ENCODE assay signal across 23 cellular contexts in the genomic region with DNA sequence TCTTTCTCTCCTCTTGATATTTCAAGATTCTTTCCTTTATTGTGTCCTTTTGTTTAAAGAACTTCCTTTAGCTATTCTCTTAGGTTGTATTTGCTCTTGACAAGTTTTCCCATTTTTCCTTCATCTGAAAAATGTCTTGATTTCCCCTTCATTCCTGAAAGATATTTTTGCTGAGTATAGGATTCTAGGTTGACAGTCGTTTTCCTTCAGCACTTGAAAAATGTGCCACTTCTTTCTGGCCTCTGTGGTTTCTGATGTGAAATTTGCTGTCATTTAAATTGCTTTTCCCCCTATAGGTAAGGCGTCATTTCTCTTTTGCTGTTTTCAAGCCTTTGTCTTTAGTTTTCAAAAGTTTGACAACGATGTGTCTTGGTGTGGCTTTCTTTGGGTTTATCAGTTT. TPM values are rescaled to one million over a fixed set of nuclear protein-coding genes. Genes with fewer than 3 reads are reported as not detected.
DNase-seq lines count a peak whose midpoint lies in the region; ATAC-seq, FAIRE-seq and TF ChIP-seq lines count a peak whose summit lies in the region.
"Had no signal": no experiment of that assay in that cellular context is flagged by ENCODE, and none has a peak within 500 bp of the region (broad histone marks: within the 10 kb centered on the region; RNA-seq: fewer than 3 reads in every experiment).

No MANE protein-coding gene starts in this region.

- no peak for TF ChIP-seq POLR2A in IMR-90 (IDR thresholded peaks at IDR 0.05; ENCODE audit: low read depth, low read length)
- TF ChIP-seq POLR2A in K562 (conservative IDR thresholded peaks at IDR 0.05): no peak

- TF ChIP-seq CTCF in IMR-90 (conservative IDR thresholded peaks at IDR 0.05; ENCODE audit: low read depth, low read length) (no peak), K562 (IDR thresholded peaks at IDR 0.05 in 2 of 3, conservative IDR thresholded peaks at IDR 0.05 in 1 of 3; ENCODE audit: insufficient read depth in 2 of 3, low read depth in 1 of 3, low read length in 3 of 3) (no peak), hepatocyte (IDR thresholded peaks at IDR 0.05; ENCODE audit: poor library complexity) (no peak)

- H4K91ac ChIP-seq in IMR-90 (ENCODE audit: insufficient read depth, low read depth, low read length): no peak overlapping the region

- no peak overlapping the region for H2BK120ac ChIP-seq in IMR-90 (ENCODE audit: low read depth, low read length)

- peaks cover 1 to 8% of the 10 kb centered on the region in 2 donors for H3K9me3 Mint-ChIP-seq in activated T-cell treated with anti-CD3 and anti-CD28 coated beads, Interleukin-2, amount 50 U/mL, for 72 hours
- peaks cover 11% of the 10 kb centered on the region for H3K9me3 Mint-ChIP-seq in activated T-cell treated with anti-CD3 and anti-CD28 coated beads, Interleukin-2, amount 50 U/mL, for 4 hours
- H3K9me3 Mint-ChIP-seq: CD8-positive, alpha-beta T cell; GM23338; HFFc6 had no signal

- H3K79me2 ChIP-seq in K562 (ENCODE audit: control insufficient read depth, insufficient read depth, low read length) (no peaks in the 10 kb centered on the region), hepatocyte (no peaks in the 10 kb centered on the region)

- no peak overlapping the region for H2BK20ac ChIP-seq in IMR-90 (ENCODE audit: low read depth, low read length)

- no peak overlapping the region for H3K23ac ChIP-seq in IMR-90 (ENCODE audit: low read depth, low read length)

- no peak overlapping the region for H3K9ac ChIP-seq in IMR-90 (ENCODE audit: low read depth, low read length)
- H3K9ac ChIP-seq in K562 (ENCODE audit: insufficient read depth in 1 of 2, low read depth in 2 of 2, low read length in 2 of 2): no peak overlapping the region
- H3K9ac ChIP-seq: BLaER1 had no signal

- H3K18ac ChIP-seq in IMR-90 (ENCODE audit: low read depth, low read length): no peak overlapping the region

- H3K4ac ChIP-seq in IMR-90 (ENCODE audit: low read depth, low read length): no peak overlapping the region

- H2BK15ac ChIP-seq in IMR-90 (ENCODE audit: low read depth, low read length): no peak overlapping the region

- no peak for TF ChIP-seq EP300 in K562 (IDR thresholded peaks at IDR 0.05; ENCODE audit: low read length)

- in situ Hi-C loops in IMR-90 (cut with MboI; ENCODE audit: low sequenced_read_pairs): no loop called here
- in situ Hi-C loops in K562 (cut with MboI): no loop called here

- no CpG with 5 or more reads among the region's 3 CpGs for WGBS in IMR-90 (ENCODE audit: extremely low coverage in 2 of 2, insufficient read length in 1 of 2), 2 experiments
- 70% methylated on average over 3 of the region's 3 CpGs for WGBS in K562 (ENCODE audit: insufficient coverage, low coverage, missing lambda C conversion rate)
- WGBS in hepatocyte (ENCODE audit: low lambda C conversion rate, missing lambda C conversion rate): 98% methylated on average over 3 of the region's 3 CpGs

- BruUV-seq in IMR-90 (replicated peaks; lab: Mats Ljungman, UMichigan) (TSS peak; percentile 2), K562 (replicated peaks; lab: Mats Ljungman, UMichigan) (TSS peak; percentile 19)

- no peak for FAIRE-seq in K562 (lab: Jason Lieb, UNC)
- FAIRE-seq: G401.6, GM12892, GM18507, H54 had no signal

- no peak overlapping the region for H2AK9ac ChIP-seq in IMR-90 (replicated peaks; ENCODE audit: low read depth, low read length, poor library complexity)

- no peak overlapping the region for H3K27ac ChIP-seq in IMR-90 (ENCODE audit: insufficient read depth, low read length)
- H3K27ac ChIP-seq in K562 (ENCODE audit: extremely low read depth, low read depth, low read length): no peak overlapping the region
- peak overlapping the region; percentile 77 for H3K27ac ChIP-seq in hepatocyte
- H3K27ac ChIP-seq: 22Rv1, BLaER1, HL-60 had no signal

- no peak overlapping the region for H3K4me3 Mint-ChIP-seq in activated T-cell treated with anti-CD3 and anti-CD28 coated beads, Interleukin-2, amount 50 U/mL, for 72 hours
- no peak overlapping the region for H3K4me3 Mint-ChIP-seq in activated T-cell treated with anti-CD3 and anti-CD28 coated beads, Interleukin-2, amount 50 U/mL, for 4 hours
- H3K4me3 Mint-ChIP-seq: CD14-positive monocyte; CD8-positive, alpha-beta T cell; GM23338; HFFc6; IgD-negative memory B cell had no signal

- peaks cover 18 to 31% of the 10 kb centered on the region in 2 donors for H3K36me3 Mint-ChIP-seq in activated T-cell treated with anti-CD3 and anti-CD28 coated beads, Interleukin-2, amount 50 U/mL, for 72 hours (ENCODE audit: insufficient read depth in 2 of 2)
- peaks cover 45% of the 10 kb centered on the region for H3K36me3 Mint-ChIP-seq in activated T-cell treated with anti-CD3 and anti-CD28 coated beads, Interleukin-2, amount 50 U/mL, for 4 hours (ENCODE audit: insufficient read depth)

- H4K20me1 ChIP-seq in IMR-90 (ENCODE audit: insufficient read depth, low read length): no peaks in the 10 kb centered on the region
- no peaks in the 10 kb centered on the region for H4K20me1 ChIP-seq in K562 (replicated peaks; ENCODE audit: control insufficient read depth, insufficient read depth, low read length)
- H4K20me1 ChIP-seq in hepatocyte (ENCODE audit: insufficient read depth, poor library complexity, severe bottlenecking): no peaks in the 10 kb centered on the region
- H4K20me1 ChIP-seq: BLaER1 had no signal

- intact Hi-C loops in IMR-90 (cut with micrococcal nuclease): no loop called here
- intact Hi-C loops in K562 (cut with micrococcal nuclease): no loop called here

- H2AK5ac ChIP-seq in IMR-90 (ENCODE audit: low read depth, low read length): no peak overlapping the region

- H3K36me3 ChIP-seq in IMR-90 (ENCODE audit: control insufficient read depth, insufficient read depth, low read length) (peaks cover 13% of the 10 kb centered on the region), K562 (ENCODE audit: control insufficient read depth, insufficient read depth, low read length) (peaks cover 43% of the 10 kb centered on the region; the same call in 2 of the 3 replicates), hepatocyte (replicated peaks; ENCODE audit: insufficient read depth, low read depth) (no peaks in the 10 kb centered on the region)

- no peaks in the 10 kb centered on the region for H3K9me2 ChIP-seq in hepatocyte (replicated peaks; ENCODE audit: insufficient read depth)

- H3K14ac ChIP-seq in IMR-90 (replicated peaks; ENCODE audit: low read depth, low read length): no peak overlapping the region

- TF ChIP-seq RAD21 in IMR-90 (IDR thresholded peaks at IDR 0.05; ENCODE audit: low read length): no peak
- TF ChIP-seq RAD21 in K562 (CRISPR knock-in tag; conservative IDR thresholded peaks at IDR 0.05 in 1 of 2, IDR thresholded peaks at IDR 0.05 in 1 of 2): no peak

- no peak overlapping the region for H2BK5ac ChIP-seq in IMR-90 (ENCODE audit: low read depth, low read length, poor library complexity, severe bottlenecking)

- no peak overlapping the region for H4K5ac ChIP-seq in IMR-90 (ENCODE audit: low read depth, low read length)

- H3K9me3 ChIP-seq in IMR-90 (ENCODE audit: control insufficient read depth, insufficient read depth, low read length) (no peaks in the 10 kb centered on the region), K562 (replicated peaks; ENCODE audit: control insufficient read depth, insufficient read depth, low read depth, low read length) (no peaks in the 10 kb centered on the region), hepatocyte (ENCODE audit: low read depth) (no peaks in the 10 kb centered on the region)

- dilution Hi-C loops in IMR-90 (cut with HindIII; ENCODE audit: low sequenced_read_pairs, unreplicated experiment): no loop called here

- no peaks in the 10 kb centered on the region for H3K27me3 ChIP-seq in IMR-90 (ENCODE audit: control insufficient read depth, insufficient read depth, low read length)
- H3K27me3 ChIP-seq in K562 (ENCODE audit: control insufficient read depth in 2 of 2, insufficient read depth in 2 of 2, low read length in 2 of 2): no peaks in the 10 kb centered on the region
- H3K27me3 ChIP-seq in hepatocyte: no peaks in the 10 kb centered on the region
- H3K27me3 ChIP-seq: BLaER1 had no signal

- no peak for ATAC-seq in activated T-cell treated with anti-CD3 and anti-CD28 coated beads, Interleukin-2, amount 50 U/mL, for 72 hours (replicated peaks in 1 of 2)
- ATAC-seq in activated T-cell treated with anti-CD3 and anti-CD28 coated beads, Interleukin-2, amount 50 U/mL, for 4 hours: no peak
- ATAC-seq in IMR-90 (ENCODE audit: low read depth): no peak
- no peak for ATAC-seq in K562
- ATAC-seq: CD8-positive, alpha-beta T cell; GM23338 had no signal

- H3K56ac ChIP-seq in IMR-90 (ENCODE audit: extremely low read depth, insufficient read depth, low read length): no peak overlapping the region

- peaks cover 9% of the 10 kb centered on the region for H3K4me1 Mint-ChIP-seq in activated T-cell treated with anti-CD3 and anti-CD28 coated beads, Interleukin-2, amount 50 U/mL, for 72 hours (ENCODE audit: low read depth)
- peaks cover 16% of the 10 kb centered on the region for H3K4me1 Mint-ChIP-seq in activated T-cell treated with anti-CD3 and anti-CD28 coated beads, Interleukin-2, amount 50 U/mL, for 4 hours (ENCODE audit: low read depth)
- H3K4me1 Mint-ChIP-seq: CD14-positive monocyte, GM23338 had no signal

- H3K9me1 ChIP-seq in IMR-90 (ENCODE audit: insufficient read depth, low read length): 0 out of 2 replicates have a peak, but pooled peaks cover 4% of the 10 kb centered on the region
- no peaks in the 10 kb centered on the region for H3K9me1 ChIP-seq in K562 (ENCODE audit: control insufficient read depth, insufficient read depth, low read length)

- H3K4me3 ChIP-seq in IMR-90 (ENCODE audit: insufficient read depth, low read depth, low read length) (no peak overlapping the region), K562 (no peak overlapping the region), hepatocyte (no peak overlapping the region)
- H3K4me3 ChIP-seq: BLaER1, GM23338 had no signal

- CTCF ChIA-PET in IMR-90 (lab: Yijun Ruan, JAX): no interaction called here
- CTCF ChIA-PET in K562 (lab: Yijun Ruan, JAX; ENCODE audit: low intra/inter-chr PET ratio): no interaction called here

- POLR2A ChIA-PET in IMR-90 (lab: Charles Lee; ENCODE audit: unreplicated experiment): no interaction called here
- POLR2A ChIA-PET in K562 (lab: Yijun Ruan, JAX): no interaction called here

- peak overlapping the region; percentile 22 for H3K27ac Mint-ChIP-seq in activated T-cell treated with anti-CD3 and anti-CD28 coated beads, Interleukin-2, amount 50 U/mL, for 72 hours
- H3K27ac Mint-ChIP-seq: GM23338, HFFc6, IgD-negative memory B cell had no signal

- DNase-seq in activated T-cell treated with anti-CD3 and anti-CD28 coated beads, Interleukin-2, amount 50 U/mL, for 72 hours: no peak
- no peak for DNase-seq in activated T-cell treated with anti-CD3 and anti-CD28 coated beads, Interleukin-2, amount 50 U/mL, for 4 hours
- DNase-seq in IMR-90: no peak
- DNase-seq in K562 (ENCODE audit: extremely low read depth in 1 of 4, low spot score in 3 of 4): no peak
- DNase-seq in hepatocyte (ENCODE audit: low spot score): no peak
- DNase-seq in mucosa of gallbladder (ENCODE audit: low spot score): no peak
- DNase-seq in DMS114 treated with DMSO at 0.1 percent for 48 hours (lab: John Stamatoyannopoulos, UW; ENCODE audit: unreplicated experiment): no peak
- DNase-seq in activated naive CD4-positive, alpha-beta T cell treated with Interleukin-2 at 50 U/mL for 16 hours: no peak
- DNase-seq: Calu3; CD8-positive, alpha-beta T cell; DMS 273 treated with DMSO at 0.1 percent for 48 hours; HCEC 1CT; HFFc6 had no signal

- H3K79me1 ChIP-seq in IMR-90 (ENCODE audit: low read depth in 1 of 2, low read length in 2 of 2): peaks cover 9% of the 10 kb centered on the region in 2 experiments

- no peak overlapping the region for H2AFZ ChIP-seq in IMR-90 (replicated peaks; ENCODE audit: low read length, poor library complexity)
- H2AFZ ChIP-seq in K562 (ENCODE audit: low read depth, low read length): no peak overlapping the region
- no peak overlapping the region for H2AFZ ChIP-seq in hepatocyte
- H2AFZ ChIP-seq: GM23338 had no signal

- H4K8ac ChIP-seq in IMR-90 (ENCODE audit: low read depth in 2 of 2, low read length in 2 of 2): no peak overlapping the region

- no peaks in the 10 kb centered on the region for H3K27me3 Mint-ChIP-seq in activated T-cell treated with anti-CD3 and anti-CD28 coated beads, Interleukin-2, amount 50 U/mL, for 72 hours (ENCODE audit: low read depth)
- H3K27me3 Mint-ChIP-seq in activated T-cell treated with anti-CD3 and anti-CD28 coated beads, Interleukin-2, amount 50 U/mL, for 4 hours (ENCODE audit: low read depth): no peaks in the 10 kb centered on the region
- H3K27me3 Mint-ChIP-seq: IgD-negative memory B cell had no signal

- H3K4me2 ChIP-seq in IMR-90 (ENCODE audit: low read depth, low read length) (no peak overlapping the region), K562 (ENCODE audit: insufficient read depth, low read length) (no peak overlapping the region), hepatocyte (no peak overlapping the region)
- H3K4me2 ChIP-seq: BLaER1, GM23338 had no signal

- H3K4me1 ChIP-seq in IMR-90 (ENCODE audit: control insufficient read depth, insufficient read depth, low read length) (no peaks in the 10 kb centered on the region), K562 (replicated peaks in 1 of 2; ENCODE audit: control insufficient read depth in 2 of 2, insufficient read depth in 2 of 2, low read length in 2 of 2) (no peaks in the 10 kb centered on the region), hepatocyte (ENCODE audit: insufficient read depth) (no peaks in the 10 kb centered on the region)
- H3K4me1 ChIP-seq: BLaER1 had no signal

RNA-seq across cellular contexts. Expression of gene LAMTOR3, which starts 23.3 kb away (rescaled TPM):
- 10 to 100 TPM; 20.7 to 23.3 TPM for total RNA-seq in activated T-cell treated with anti-CD3 and anti-CD28 coated beads, Interleukin-2, amount 50 U/mL, for 72 hours
- 10 to 100 TPM; 37.0 to 39.7 (median 37.7) TPM for total RNA-seq in activated T-cell treated with anti-CD3 and anti-CD28 coated beads, Interleukin-2, amount 50 U/mL, for 4 hours
- total RNA-seq in IMR-90 (2012; rRNA removed) (35.7 and 56.1 TPM in 2 replicates), K562 (2014; rRNA removed) (17.9 and 22.5 TPM in 2 replicates), K562 (2014; rRNA removed; fragmentation: Illumina TruSeq; extraction: Trizol) (58.0 and 65.7 TPM in 2 replicates), K562 (2015; rRNA removed; fragmentation: Illumina TruSeq; extraction: Trizol) (53.0 and 59.4 TPM in 2 replicates), K562 (2021) (38.4 and 40.1 TPM in 2 replicates), hepatocyte (133 and 143 TPM in 2 replicates), mucosa of gallbladder (46.5 TPM)
- polyA plus RNA-seq in IMR-90 (2012; rRNA removed) (22.0 and 28.6 TPM in 2 replicates), K562 (2011; rRNA removed) (61.8 and 85.7 TPM in 2 replicates), K562 (2014; fragmentation: Illumina TruSeq; extraction: Trizol) (53.3 and 70.7 TPM in 2 replicates), K562 (2014; fragmentation: Nextera tagmentation; extraction: Ambion mirVana) (100 to 1,000 TPM; 136 to 146 TPM), K562 (2014; rRNA removed) (38.3 and 41.9 TPM in 2 replicates), hepatocyte (90.7 and 126 TPM in 2 replicates)
- 4.0 and 5.5 TPM in 2 replicates for polyA plus RNA-seq in IMR-90 (2012; cell fraction: cytosol; rRNA removed)
- polyA plus RNA-seq in IMR-90 (2012; cell fraction: nucleus; rRNA removed; ENCODE audit: low replicate concordance): 1.3 and 17.0 TPM in 2 replicates
- total RNA-seq in K562 (2011; cell fraction: chromatin; rRNA removed; ENCODE audit: low replicate concordance): 3.5 and 8.5 TPM in 2 replicates
- total RNA-seq in K562 (2011; cell fraction: nucleolus; rRNA removed): 2.2 and 2.5 TPM in 2 replicates
- 6.6 and 11.1 TPM in 2 replicates for total RNA-seq in K562 (2011; cell fraction: nucleoplasm; rRNA removed)
- 14.2 and 38.6 TPM in 2 replicates for polyA plus RNA-seq in K562 (2011; cell fraction: cytosol; rRNA removed)
- 6.8 and 13.5 TPM in 2 replicates for polyA plus RNA-seq in K562 (2011; cell fraction: nucleus; rRNA removed)
- polyA plus RNA-seq in K562 (2012): 36.3 and 50.4 TPM in 2 replicates
- polyA minus RNA-seq in K562 (2011; rRNA and poly(A)+ RNA removed): 28.5 and 30.6 TPM in 2 replicates
- 9.2 and 14.9 TPM in 2 replicates for polyA minus RNA-seq in K562 (2011; cell fraction: cytosol; rRNA and poly(A)+ RNA removed)
- polyA minus RNA-seq in K562 (2011; cell fraction: nucleus; rRNA and poly(A)+ RNA removed): 2.6 and 4.4 TPM in 2 replicates

RNA-seq across cellular contexts. Expression of gene DNAJB14, which starts 28.8 kb away (rescaled TPM):
- total RNA-seq in activated T-cell treated with anti-CD3 and anti-CD28 coated beads, Interleukin-2, amount 50 U/mL, for 72 hours: 10 to 100 TPM; 46.1 to 60.5 TPM
- 10 to 100 TPM; 38.8 to 42.4 (median 40.5) TPM for total RNA-seq in activated T-cell treated with anti-CD3 and anti-CD28 coated beads, Interleukin-2, amount 50 U/mL, for 4 hours
- total RNA-seq in IMR-90 (2012; rRNA removed) (15.6 and 40.3 TPM in 2 replicates), K562 (2014; rRNA removed) (10.1 and 17.8 TPM in 2 replicates), K562 (2014; rRNA removed; fragmentation: Illumina TruSeq; extraction: Trizol) (23.1 and 28.6 TPM in 2 replicates), K562 (2015; rRNA removed; fragmentation: Illumina TruSeq; extraction: Trizol) (20.3 and 21.0 TPM in 2 replicates), K562 (2021) (28.0 and 30.2 TPM in 2 replicates), hepatocyte (49.1 and 52.6 TPM in 2 replicates), mucosa of gallbladder (50.8 TPM)
- polyA plus RNA-seq in IMR-90 (2012; rRNA removed) (12.9 and 14.8 TPM in 2 replicates), K562 (2011; rRNA removed) (9.9 and 13.2 TPM in 2 replicates), K562 (2014; fragmentation: Illumina TruSeq; extraction: Trizol) (12.7 and 14.3 TPM in 2 replicates), K562 (2014; fragmentation: Nextera tagmentation; extraction: Ambion mirVana) (1 to 10 TPM; 5.5 to 7.0 TPM), K562 (2014; rRNA removed) (9.1 and 20.4 TPM in 2 replicates), hepatocyte (19.0 and 25.1 TPM in 2 replicates)
- 0.61 and 0.92 TPM in 2 replicates for polyA plus RNA-seq in IMR-90 (2012; cell fraction: cytosol; rRNA removed)
- 12.4 and 19.6 TPM in 2 replicates for polyA plus RNA-seq in IMR-90 (2012; cell fraction: nucleus; rRNA removed; ENCODE audit: low replicate concordance)
- total RNA-seq in K562 (2011; cell fraction: chromatin; rRNA removed; ENCODE audit: low replicate concordance): 14.2 and 64.8 TPM in 2 replicates
- total RNA-seq in K562 (2011; cell fraction: nucleolus; rRNA removed): 6.0 and 11.1 TPM in 2 replicates
- total RNA-seq in K562 (2011; cell fraction: nucleoplasm; rRNA removed): 35.4 and 96.1 TPM in 2 replicates
- 6.3 and 8.7 TPM in 2 replicates for polyA plus RNA-seq in K562 (2011; cell fraction: cytosol; rRNA removed)
- 10.8 and 12.5 TPM in 2 replicates for polyA plus RNA-seq in K562 (2011; cell fraction: nucleus; rRNA removed)
- polyA plus RNA-seq in K562 (2012): 20.2 and 27.4 TPM in 2 replicates
- 23.9 and 29.7 TPM in 2 replicates for polyA minus RNA-seq in K562 (2011; rRNA and poly(A)+ RNA removed)
- polyA minus RNA-seq in K562 (2011; cell fraction: cytosol; rRNA and poly(A)+ RNA removed): 6.5 and 9.5 TPM in 2 replicates
- 22.2 and 33.1 TPM in 2 replicates for polyA minus RNA-seq in K562 (2011; cell fraction: nucleus; rRNA and poly(A)+ RNA removed)

RNA-seq across cellular contexts. Expression of gene H2AZ1, which starts 32.5 kb away (rescaled TPM):
- 100 to 1,000 TPM; 417 to 443 TPM for total RNA-seq in activated T-cell treated with anti-CD3 and anti-CD28 coated beads, Interleukin-2, amount 50 U/mL, for 72 hours
- 100 to 1,000 TPM; 358 to 431 (median 388) TPM for total RNA-seq in activated T-cell treated with anti-CD3 and anti-CD28 coated beads, Interleukin-2, amount 50 U/mL, for 4 hours
- 938 and 1,129 TPM in 2 replicates for total RNA-seq in IMR-90 (2012; rRNA removed)
- polyA plus RNA-seq in IMR-90 (2012; rRNA removed): 419 and 456 TPM in 2 replicates
- 543 and 858 TPM in 2 replicates for polyA plus RNA-seq in IMR-90 (2012; cell fraction: cytosol; rRNA removed)
- 162 and 261 TPM in 2 replicates for polyA plus RNA-seq in IMR-90 (2012; cell fraction: nucleus; rRNA removed; ENCODE audit: low replicate concordance)
- 185 and 226 TPM in 2 replicates for total RNA-seq in K562 (2011; cell fraction: chromatin; rRNA removed; ENCODE audit: low replicate concordance)
- 268 TPM in 2 replicates for total RNA-seq in K562 (2011; cell fraction: nucleolus; rRNA removed)
- 275 and 292 TPM in 2 replicates for total RNA-seq in K562 (2011; cell fraction: nucleoplasm; rRNA removed)
- 552 and 605 TPM in 2 replicates for total RNA-seq in K562 (2014; rRNA removed)
- total RNA-seq in K562 (2014; rRNA removed; fragmentation: Illumina TruSeq; extraction: Trizol): 880 and 938 TPM in 2 replicates
- 753 and 768 TPM in 2 replicates for total RNA-seq in K562 (2015; rRNA removed; fragmentation: Illumina TruSeq; extraction: Trizol)
- 718 and 751 TPM in 2 replicates for total RNA-seq in K562 (2021)
- 738 and 1,020 TPM in 2 replicates for polyA plus RNA-seq in K562 (2011; rRNA removed)
- 388 and 531 TPM in 2 replicates for polyA plus RNA-seq in K562 (2011; cell fraction: cytosol; rRNA removed)
- 230 and 324 TPM in 2 replicates for polyA plus RNA-seq in K562 (2011; cell fraction: nucleus; rRNA removed)
- polyA plus RNA-seq in K562 (2012): 967 and 1,116 TPM in 2 replicates
- polyA plus RNA-seq in K562 (2014; fragmentation: Illumina TruSeq; extraction: Trizol): 625 and 744 TPM in 2 replicates
- polyA plus RNA-seq in K562 (2014; fragmentation: Nextera tagmentation; extraction: Ambion mirVana): 1,000 to 10,000 TPM; 3,608 to 4,380 TPM
- 687 and 854 TPM in 2 replicates for polyA plus RNA-seq in K562 (2014; rRNA removed)
- polyA minus RNA-seq in K562 (2011; rRNA and poly(A)+ RNA removed): 546 and 663 TPM in 2 replicates
- 149 and 203 TPM in 2 replicates for polyA minus RNA-seq in K562 (2011; cell fraction: cytosol; rRNA and poly(A)+ RNA removed)
- polyA minus RNA-seq in K562 (2011; cell fraction: nucleus; rRNA and poly(A)+ RNA removed): 59.6 and 110 TPM in 2 replicates
- total RNA-seq in hepatocyte: 339 and 361 TPM in 2 replicates
- polyA plus RNA-seq in hepatocyte: 363 and 427 TPM in 2 replicates
- total RNA-seq in mucosa of gallbladder: 155 TPM
